Comparison of ENCODE assay signal across 9 cellular contexts in genomic region chr20:52975024-52975732, GRCh38. TPM values are rescaled to one million over a fixed set of nuclear protein-coding genes. Genes with fewer than 3 reads are reported as not detected.
A peak's percentile ranks its signal among the peaks of the same experiment; 100 is the strongest.
DNase-seq lines count a peak whose midpoint lies in the region; ATAC-seq and TF ChIP-seq lines count a peak whose summit lies in the region.
"Had no signal": no experiment of that assay in that cellular context is flagged by ENCODE, and none has a peak within 500 bp of the region (broad histone marks: within the 10 kb centered on the region; RNA-seq: fewer than 3 reads in every experiment).

No MANE protein-coding gene starts in this region.

- H3K27ac ChIP-seq in tibial artery, result peak overlapping the region; percentile 17 to 41
- H3K27ac ChIP-seq: BLaER1 treated with 17β-estradiol and CSF1 and Interleukin-3, amounts not matched to agents 10 nM and 100 nM had no signal

- no peak for TF ChIP-seq CTCF in tibial artery (IDR thresholded peaks at IDR 0.05)

- peak; percentile 74 for DNase-seq in activated effector memory CD4-positive, alpha-beta T cell treated with anti-CD3 and anti-CD28 coated beads, Interleukin-2, amount 50 U/mL, for 16 hours
- no peak for DNase-seq in activated effector memory CD4-positive, alpha-beta T cell treated with Interleukin-2 at 50 U/mL for 16 hours
- DNase-seq in memory B cell (ENCODE audit: low spot score in 2 of 2) (no peak), tibial artery (no peak), AG08396 (ENCODE audit: low spot score) (no peak), iPS-NIHi7 (ENCODE audit: extremely low spot score) (no peak)

- peak; percentile 31 for ATAC-seq in activated T-helper 17 cell treated with anti-CD3 and anti-CD28 coated beads, Interleukin-2, amount 50 U/mL, for 72 hours (replicated peaks)
- ATAC-seq in memory B cell (ENCODE audit: low read depth) (no peak), GM18511 (IDR thresholded peaks at IDR 0.05; ENCODE audit: unreplicated experiment) (no peak)

- H3K36me3 ChIP-seq in tibial artery, result no peaks in the 10 kb centered on the region
- H3K36me3 ChIP-seq: BLaER1 treated with 17β-estradiol and CSF1 and Interleukin-3, amounts not matched to agents 10 nM and 100 nM had no signal

- H3K4me1 ChIP-seq in tibial artery, result peaks cover 0 to 8% (median 4%) of the 10 kb centered on the region in 4 donors
- H3K4me1 ChIP-seq: BLaER1 treated with 17β-estradiol and CSF1 and Interleukin-3, amounts not matched to agents 10 nM and 100 nM had no signal

- intact Hi-C loops in tibial artery (cut with DNase I; ENCODE audit: low total_unique reads), result no loop called here

- H3K27me3 ChIP-seq in tibial artery, result peaks cover 0 to 14% of the 10 kb centered on the region in 2 donors

- peak overlapping the region; percentile 97 for H3K27ac Mint-ChIP-seq in activated T-helper 17 cell treated with anti-CD3 and anti-CD28 coated beads, Interleukin-2, amount 50 U/mL, for 72 hours
- peak overlapping the region; percentile 2 for H3K27ac Mint-ChIP-seq in memory B cell

- peaks cover 22% of the 10 kb centered on the region for H3K4me1 Mint-ChIP-seq in activated T-helper 17 cell treated with anti-CD3 and anti-CD28 coated beads, Interleukin-2, amount 50 U/mL, for 72 hours
- H3K4me1 Mint-ChIP-seq in memory B cell, result peaks cover 16% of the 10 kb centered on the region

- peaks cover 16% of the 10 kb centered on the region for H3K27me3 Mint-ChIP-seq in activated T-helper 17 cell treated with anti-CD3 and anti-CD28 coated beads, Interleukin-2, amount 50 U/mL, for 72 hours
- peaks cover 15% of the 10 kb centered on the region for H3K27me3 Mint-ChIP-seq in memory B cell

- no peaks in the 10 kb centered on the region for H3K9me3 Mint-ChIP-seq in activated T-helper 17 cell treated with anti-CD3 and anti-CD28 coated beads, Interleukin-2, amount 50 U/mL, for 72 hours
- H3K9me3 Mint-ChIP-seq in memory B cell, result no peaks in the 10 kb centered on the region

- no peaks in the 10 kb centered on the region for H3K9me3 ChIP-seq in tibial artery

- H3K4me3 Mint-ChIP-seq in activated T-helper 17 cell treated with anti-CD3 and anti-CD28 coated beads, Interleukin-2, amount 50 U/mL, for 72 hours, result peak overlapping the region; percentile 87
- H3K4me3 Mint-ChIP-seq in memory B cell, result peak overlapping the region; percentile 48

- H3K36me3 Mint-ChIP-seq in activated T-helper 17 cell treated with anti-CD3 and anti-CD28 coated beads, Interleukin-2, amount 50 U/mL, for 72 hours (ENCODE audit: low read depth), result peaks cover 75% of the 10 kb centered on the region
- H3K36me3 Mint-ChIP-seq in memory B cell, result peaks cover 2% of the 10 kb centered on the region

- H3K4me3 ChIP-seq in tibial artery, result peak overlapping the region; percentile 16 to 26
- H3K4me3 ChIP-seq: BLaER1 treated with 17β-estradiol and CSF1 and Interleukin-3, amounts not matched to agents 10 nM and 100 nM had no signal

RNA-seq across cellular contexts. Expression of gene TSHZ2, which starts 3.0 kb away (rescaled TPM):
- total RNA-seq in activated T-helper 17 cell treated with anti-CD3 and anti-CD28 coated beads, Interleukin-2, amount 50 U/mL, for 72 hours, result 10 to 100 TPM; 29.8 to 58.2 TPM
